In genomic region chr9:67334727-67335572, GRCh38 we compare ENCODE assay signal across 8 cellular contexts.
A peak's percentile ranks its signal among the peaks of the same experiment; 100 is the strongest.
DNase-seq lines count a peak whose midpoint lies in the region; ATAC-seq, FAIRE-seq and TF ChIP-seq lines count a peak whose summit lies in the region.
"Not testable (repeated sequence)": the region's sequence is repeated elsewhere in the genome, so short reads cannot be mapped to it uniquely, and the experiment has no call there.

No MANE protein-coding gene starts in this region.

- no CpG with 5 or more reads among the region's 9 CpGs for WGBS in A549 (ENCODE audit: missing lambda C conversion rate)
- no CpG with 5 or more reads among the region's 9 CpGs for WGBS in GM12878 (ENCODE audit: insufficient coverage, insufficient replicate concordance, low lambda C conversion rate, missing lambda C conversion rate)
- no CpG with 5 or more reads among the region's 9 CpGs for WGBS in pancreas, 2 donors

- H3K4me3 ChIP-seq in A549, GM12878, left lung, pancreas: not testable (repeated sequence)

- not testable (repeated sequence) for H3K79me2 ChIP-seq in GM12878 (ENCODE audit: control insufficient read depth, insufficient read depth, low read length)

- not testable (repeated sequence) for TF ChIP-seq EP300 in A549 (IDR thresholded peaks at IDR 0.05); GM12878 (IDR thresholded peaks at IDR 0.05; ENCODE audit: borderline replicate concordance in 1 of 2, control insufficient read depth in 1 of 2, low read depth in 2 of 2, low read length in 2 of 2)

- RAD21 ChIA-PET in GM12878 (lab: Charles Lee; ENCODE audit: unreplicated experiment): not testable (repeated sequence)

- H3K4me1 ChIP-seq in A549; GM12878 (ENCODE audit: control insufficient read depth, insufficient read depth, low read length); left lung; pancreas: not testable (repeated sequence)

- CTCF ChIA-PET in A549 (lab: Yijun Ruan, JAX); GM12878 (lab: Yijun Ruan, JAX): not testable (repeated sequence)

- ATAC-seq in A549 (peak; percentile 99), GM18868 (IDR thresholded peaks at IDR 0.05; ENCODE audit: unreplicated experiment) (peak; percentile 72), HG03060 (IDR thresholded peaks at IDR 0.05; ENCODE audit: low read depth, unreplicated experiment) (peak; percentile 78), HG03432 (IDR thresholded peaks at IDR 0.05; ENCODE audit: unreplicated experiment) (peak; percentile 69), GM12878 (0 out of 3 replicates have a peak, but pooled peaks have one; percentile 21), left lung (peak; percentile 92), pancreas (peak; percentile 80 to 94 (median 90))
- peak; percentile 62 to 71 for ATAC-seq in activated CD4-positive, CD25-positive, alpha-beta regulatory T cell treated with anti-CD3 and anti-CD28 coated beads, Interleukin-2, amount 50 U/mL, for 24 hours

- POLR2A ChIA-PET in A549 (lab: Yijun Ruan, JAX); GM12878 (lab: Charles Lee): not testable (repeated sequence)

- not testable (repeated sequence) for FAIRE-seq in A549 (lab: Jason Lieb, UNC); GM12878 (lab: Jason Lieb, UNC); pancreas (lab: Jason Lieb, UNC)

- H3K36me3 ChIP-seq in GM12878 (ENCODE audit: control insufficient read depth in 2 of 2, insufficient read depth in 2 of 2, low read length in 1 of 2); left lung; pancreas: not testable (repeated sequence)

- SMC1A ChIA-PET in GM12878 (lab: Charles Lee; ENCODE audit: uncharacterized antibody, unreplicated experiment): not testable (repeated sequence)

- not testable (repeated sequence) for H3K9me3 ChIP-seq in A549; GM12878 (replicated peaks; ENCODE audit: control insufficient read depth, insufficient read depth, low read length); left lung; pancreas

- DNase-seq in A549 (ENCODE audit: low read depth in 1 of 2, low spot score in 1 of 2); GM12878 (ENCODE audit: low read depth, low spot score); left lung; pancreas: not testable (repeated sequence)

- H4K20me1 ChIP-seq in GM12878 (ENCODE audit: control insufficient read depth, insufficient read depth): not testable (repeated sequence)

- not testable (repeated sequence) for H3K4me2 ChIP-seq in A549; GM12878 (ENCODE audit: control insufficient read depth, insufficient read depth)

- intact Hi-C loops in GM12878 (cut with micrococcal nuclease; ENCODE audit: unreplicated experiment); left lung (cut with DNase I); pancreas (cut with DNase I): not testable (repeated sequence)

- in situ Hi-C loops in GM12878 (cut with MboI): not testable (repeated sequence)

- not testable (repeated sequence) for TF ChIP-seq POLR2A in A549 (IDR thresholded peaks at IDR 0.05; ENCODE audit: low read length); GM12878 (IDR thresholded peaks at IDR 0.05; ENCODE audit: low read depth, low read length)

- not testable (repeated sequence) for H3K27me3 ChIP-seq in GM12878 (replicated peaks in 1 of 2; ENCODE audit: control insufficient read depth in 2 of 2, insufficient read depth in 2 of 2, low read length in 1 of 2); left lung; pancreas

- not testable (repeated sequence) for H3K9ac ChIP-seq in GM12878 (ENCODE audit: control insufficient read depth, insufficient read depth, low read length)

- not testable (repeated sequence) for H3K27ac ChIP-seq in A549; GM12878 (ENCODE audit: control insufficient read depth, insufficient read depth); left lung; pancreas

- TF ChIP-seq RAD21 in A549 (conservative IDR thresholded peaks at IDR 0.05 in 1 of 2, IDR thresholded peaks at IDR 0.05 in 1 of 2); GM12878 (IDR thresholded peaks at IDR 0.05; ENCODE audit: insufficient read depth, low read depth, low read length): not testable (repeated sequence)

- not testable (repeated sequence) for BruUV-seq in GM12878 (replicated peaks; lab: Mats Ljungman, UMichigan)

- not testable (repeated sequence) for TF ChIP-seq CTCF in A549 (IDR thresholded peaks at IDR 0.05); GM12878 (IDR thresholded peaks at IDR 0.05 in 2 of 3, conservative IDR thresholded peaks at IDR 0.05 in 1 of 3; ENCODE audit: control insufficient read depth in 2 of 3, extremely low read depth in 1 of 3, insufficient read depth in 1 of 3, low read depth in 3 of 3, low read length in 3 of 3); left lung (IDR thresholded peaks at IDR 0.05); pancreas (IDR thresholded peaks at IDR 0.05)

- H2AFZ ChIP-seq in GM12878 (ENCODE audit: control insufficient read depth, low read depth, low read length): not testable (repeated sequence)

Comparison
In these comparisons a context has a peak if more than half of its experiments do, and no peak if none do; other contexts are left out.
1. ATAC-seq: peak in every context shown above with its lines; median percentile 99 in A549; 92 in left lung; 90 in pancreas; 78 in HG03060; 72 in GM18868; 69 in HG03432; 66 in activated CD4-positive, CD25-positive, alpha-beta regulatory T cell treated with anti-CD3 and anti-CD28 coated beads, Interleukin-2, amount 50 U/mL, for 24 hours; 21 in GM12878.